1 cellular context compared by ENCODE assay signal in the genomic region with DNA sequence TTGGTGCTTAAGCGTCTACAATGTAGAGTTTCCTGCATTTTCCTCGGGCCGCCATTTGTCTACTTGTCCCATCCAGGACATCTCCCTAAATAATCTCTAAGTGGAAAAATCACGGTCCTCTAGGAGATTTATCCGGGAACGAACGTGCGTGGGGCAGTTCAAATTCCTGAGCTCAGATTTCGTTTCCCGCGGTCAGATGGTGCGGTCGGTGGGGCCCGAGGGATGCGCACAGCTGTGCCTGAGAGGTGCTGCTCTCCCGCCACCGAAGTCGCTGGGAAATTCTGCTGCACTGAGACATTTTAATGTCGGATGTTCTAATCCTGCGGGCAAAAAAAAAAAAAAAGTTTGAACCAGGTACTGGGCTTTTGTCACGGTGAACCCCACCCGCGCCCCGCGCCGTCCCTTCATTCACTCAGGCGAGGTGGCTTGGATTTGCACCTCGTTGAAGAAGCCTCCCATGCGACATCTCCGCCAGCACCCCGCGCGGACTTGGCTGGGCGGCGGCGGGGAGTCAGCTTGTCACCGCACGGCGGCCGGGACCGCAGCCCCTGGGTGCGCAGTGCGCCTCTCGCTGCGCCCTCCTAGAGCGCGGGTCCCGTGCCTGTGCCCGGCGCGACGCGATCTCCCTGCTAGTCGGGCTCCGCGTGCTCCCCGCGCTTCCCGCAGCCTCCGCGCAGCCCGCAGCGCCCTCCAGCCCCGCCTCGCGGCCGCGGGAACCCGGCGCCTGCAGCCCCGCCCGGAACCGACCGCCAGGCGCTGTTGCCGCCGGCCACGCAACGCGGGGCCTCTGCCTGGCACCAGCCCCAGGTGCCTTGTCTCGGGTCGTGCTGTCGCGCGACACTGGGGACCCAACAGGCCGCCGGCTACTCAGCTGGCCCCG.
TF ChIP-seq lines count a peak whose summit lies in the region.

No MANE protein-coding gene starts in this region.

TF ChIP-seq in WTC11, 78 proteins besides CTCF, POLR2A, EP300 and RAD21 (continued from another document):
- TF ChIP-seq ZBTB43 (CRISPR knock-in tag; IDR thresholded peaks at IDR 0.05) (no peak), NR3C1 (CRISPR knock-in tag; conservative IDR thresholded peaks at IDR 0.05; ENCODE audit: low read depth) (peak; percentile 75; the same call in 1 of the 2 replicates), ZNF219 (CRISPR knock-in tag; IDR thresholded peaks at IDR 0.05; ENCODE audit: borderline replicate concordance) (peak; percentile 65; the same call in 1 of the 2 replicates), USF2 (CRISPR knock-in tag; IDR thresholded peaks at IDR 0.05) (no peak; the same call in 1 of the 2 replicates), ZNF416 (CRISPR knock-in tag; IDR thresholded peaks at IDR 0.05) (peak; percentile 82; the same call in 1 of the 2 replicates), TP53 (CRISPR knock-in tag; IDR thresholded peaks at IDR 0.05) (peak; percentile 85), ZNF532 (CRISPR knock-in tag; IDR thresholded peaks at IDR 0.05; ENCODE audit: borderline replicate concordance) (0 out of 2 replicates have a peak, but pooled peaks have one; percentile 63), ZNF423 (CRISPR knock-in tag; IDR thresholded peaks at IDR 0.05) (peak; percentile 63; the same call in 1 of the 2 replicates), USF1 (CRISPR knock-in tag; IDR thresholded peaks at IDR 0.05) (0 out of 2 replicates have a peak, but pooled peaks have one; percentile 19), ZBTB21 (CRISPR knock-in tag; IDR thresholded peaks at IDR 0.05; ENCODE audit: borderline replicate concordance) (0 out of 2 replicates have a peak, but pooled peaks have one; percentile 50), ZNF138 (CRISPR knock-in tag; conservative IDR thresholded peaks at IDR 0.05) (peak; percentile 84; the same call in 1 of the 2 replicates), SMAD4 (CRISPR knock-in tag; IDR thresholded peaks at IDR 0.05) (no peak), ARID4B (CRISPR knock-in tag; IDR thresholded peaks at IDR 0.05; ENCODE audit: borderline replicate concordance) (peak; percentile 6; the same call in 1 of the 2 replicates), MAX (CRISPR knock-in tag; IDR thresholded peaks at IDR 0.05) (peak; percentile 64), SOX15 (CRISPR knock-in tag; IDR thresholded peaks at IDR 0.05) (no peak), TCF7 (CRISPR knock-in tag; IDR thresholded peaks at IDR 0.05; ENCODE audit: low read depth) (peak; percentile 85; the same call in 1 of the 2 replicates), EMX1 (CRISPR knock-in tag; IDR thresholded peaks at IDR 0.05) (no peak)
- TF ChIP-seq, protein P1, sequence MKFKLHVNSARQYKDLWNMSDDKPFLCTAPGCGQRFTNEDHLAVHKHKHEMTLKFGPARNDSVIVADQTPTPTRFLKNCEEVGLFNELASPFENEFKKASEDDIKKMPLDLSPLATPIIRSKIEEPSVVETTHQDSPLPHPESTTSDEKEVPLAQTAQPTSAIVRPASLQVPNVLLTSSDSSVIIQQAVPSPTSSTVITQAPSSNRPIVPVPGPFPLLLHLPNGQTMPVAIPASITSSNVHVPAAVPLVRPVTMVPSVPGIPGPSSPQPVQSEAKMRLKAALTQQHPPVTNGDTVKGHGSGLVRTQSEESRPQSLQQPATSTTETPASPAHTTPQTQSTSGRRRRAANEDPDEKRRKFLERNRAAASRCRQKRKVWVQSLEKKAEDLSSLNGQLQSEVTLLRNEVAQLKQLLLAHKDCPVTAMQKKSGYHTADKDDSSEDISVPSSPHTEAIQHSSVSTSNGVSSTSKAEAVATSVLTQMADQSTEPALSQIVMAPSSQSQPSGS (CRISPR knock-in tag; IDR thresholded peaks at IDR 0.05; ENCODE audit: borderline replicate concordance, low read depth), result no peak
- TF ChIP-seq, protein P2, sequence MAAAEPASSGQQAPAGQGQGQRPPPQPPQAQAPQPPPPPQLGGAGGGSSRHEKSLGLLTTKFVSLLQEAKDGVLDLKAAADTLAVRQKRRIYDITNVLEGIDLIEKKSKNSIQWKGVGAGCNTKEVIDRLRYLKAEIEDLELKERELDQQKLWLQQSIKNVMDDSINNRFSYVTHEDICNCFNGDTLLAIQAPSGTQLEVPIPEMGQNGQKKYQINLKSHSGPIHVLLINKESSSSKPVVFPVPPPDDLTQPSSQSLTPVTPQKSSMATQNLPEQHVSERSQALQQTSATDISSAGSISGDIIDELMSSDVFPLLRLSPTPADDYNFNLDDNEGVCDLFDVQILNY (CRISPR knock-in tag; IDR thresholded peaks at IDR 0.05), result no peak
- TF ChIP-seq, protein P3, sequence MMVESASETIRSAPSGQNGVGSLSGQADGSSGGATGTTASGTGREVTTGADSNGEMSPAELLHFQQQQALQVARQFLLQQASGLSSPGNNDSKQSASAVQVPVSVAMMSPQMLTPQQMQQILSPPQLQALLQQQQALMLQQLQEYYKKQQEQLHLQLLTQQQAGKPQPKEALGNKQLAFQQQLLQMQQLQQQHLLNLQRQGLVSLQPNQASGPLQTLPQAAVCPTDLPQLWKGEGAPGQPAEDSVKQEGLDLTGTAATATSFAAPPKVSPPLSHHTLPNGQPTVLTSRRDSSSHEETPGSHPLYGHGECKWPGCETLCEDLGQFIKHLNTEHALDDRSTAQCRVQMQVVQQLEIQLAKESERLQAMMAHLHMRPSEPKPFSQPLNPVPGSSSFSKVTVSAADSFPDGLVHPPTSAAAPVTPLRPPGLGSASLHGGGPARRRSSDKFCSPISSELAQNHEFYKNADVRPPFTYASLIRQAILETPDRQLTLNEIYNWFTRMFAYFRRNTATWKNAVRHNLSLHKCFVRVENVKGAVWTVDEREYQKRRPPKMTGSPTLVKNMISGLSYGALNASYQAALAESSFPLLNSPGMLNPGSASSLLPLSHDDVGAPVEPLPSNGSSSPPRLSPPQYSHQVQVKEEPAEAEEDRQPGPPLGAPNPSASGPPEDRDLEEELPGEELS (CRISPR knock-in tag; IDR thresholded peaks at IDR 0.05), result peak; percentile 89
- TF ChIP-seq, protein P4, sequence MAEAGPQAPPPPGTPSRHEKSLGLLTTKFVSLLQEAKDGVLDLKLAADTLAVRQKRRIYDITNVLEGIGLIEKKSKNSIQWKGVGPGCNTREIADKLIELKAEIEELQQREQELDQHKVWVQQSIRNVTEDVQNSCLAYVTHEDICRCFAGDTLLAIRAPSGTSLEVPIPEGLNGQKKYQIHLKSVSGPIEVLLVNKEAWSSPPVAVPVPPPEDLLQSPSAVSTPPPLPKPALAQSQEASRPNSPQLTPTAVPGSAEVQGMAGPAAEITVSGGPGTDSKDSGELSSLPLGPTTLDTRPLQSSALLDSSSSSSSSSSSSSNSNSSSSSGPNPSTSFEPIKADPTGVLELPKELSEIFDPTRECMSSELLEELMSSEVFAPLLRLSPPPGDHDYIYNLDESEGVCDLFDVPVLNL (CRISPR knock-in tag; IDR thresholded peaks at IDR 0.05; ENCODE audit: borderline replicate concordance, low read depth), result peak; percentile 73; the same call in 1 of the 2 replicates
- TF ChIP-seq, protein P5, sequence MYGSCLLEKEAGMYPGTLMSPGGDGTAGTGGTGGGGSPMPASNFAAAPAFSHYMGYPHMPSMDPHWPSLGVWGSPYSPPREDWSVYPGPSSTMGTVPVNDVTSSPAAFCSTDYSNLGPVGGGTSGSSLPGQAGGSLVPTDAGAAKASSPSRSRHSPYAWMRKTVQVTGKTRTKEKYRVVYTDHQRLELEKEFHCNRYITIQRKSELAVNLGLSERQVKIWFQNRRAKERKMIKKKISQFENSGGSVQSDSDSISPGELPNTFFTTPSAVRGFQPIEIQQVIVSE (CRISPR knock-in tag; IDR thresholded peaks at IDR 0.05; ENCODE audit: borderline replicate concordance), result no peak
TF ChIP-seq in WTC11: peak in this region for 23.
